Comparison of ENCODE assay signal across 7 cellular contexts in the genomic region with DNA sequence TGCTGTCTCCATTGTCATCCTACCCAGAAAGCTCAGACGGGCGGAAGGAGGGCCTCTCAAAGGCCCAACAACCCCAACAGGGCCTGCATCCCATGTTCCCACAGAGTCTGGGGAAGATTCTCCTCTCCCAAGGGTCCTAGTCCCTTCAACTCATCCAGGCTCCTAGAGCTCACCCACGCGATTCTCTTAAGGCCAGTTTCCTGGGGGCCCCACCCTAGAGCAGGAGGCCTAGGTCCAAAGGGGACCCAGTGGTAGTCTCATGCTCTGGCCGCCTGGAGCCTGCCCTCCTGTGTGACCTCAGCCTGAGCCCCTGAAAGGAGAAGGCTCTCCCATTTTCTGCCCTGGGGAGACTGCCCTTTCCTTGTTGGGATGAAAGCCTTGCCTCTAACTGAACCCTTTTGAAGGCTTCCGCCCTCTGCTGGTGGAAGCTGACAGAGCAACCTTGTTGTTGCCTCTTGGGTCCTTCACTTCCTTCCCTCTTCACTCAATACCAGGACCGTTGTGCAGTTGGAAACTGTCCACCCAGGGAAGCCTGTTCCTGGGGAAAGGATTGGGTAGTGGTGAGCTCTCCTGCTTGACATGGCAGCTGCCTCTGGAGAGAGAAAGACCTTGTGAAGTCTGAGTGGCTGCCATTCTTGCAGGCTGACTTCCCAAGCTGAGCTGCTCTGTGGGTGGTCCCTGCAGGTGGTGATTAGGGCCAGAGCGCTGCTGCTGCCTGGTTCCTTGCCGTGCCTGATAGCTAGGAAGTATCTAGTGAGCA.
DNase-seq lines count a peak whose midpoint lies in the region; ATAC-seq lines count a peak whose summit lies in the region.

No MANE protein-coding gene starts in this region.

- no peaks in the 10 kb centered on the region for H3K4me1 ChIP-seq in adipocyte (ENCODE audit: control insufficient read depth, insufficient read depth, low read length)
- H3K4me1 ChIP-seq in iPS DF 6.9 (ENCODE audit: control insufficient read depth, insufficient read depth, low read length) = peaks cover 6% of the 10 kb centered on the region; the same call in 1 of the 2 replicates

- H3K4me3 ChIP-seq in adipocyte (ENCODE audit: low read length) (no peak overlapping the region), iPS DF 6.9 (ENCODE audit: low read length) (no peak overlapping the region)

- no peaks in the 10 kb centered on the region for H3K27me3 ChIP-seq in adipocyte (replicated peaks; ENCODE audit: control insufficient read depth, insufficient read depth, low read length)
- no peaks in the 10 kb centered on the region for H3K27me3 ChIP-seq in iPS DF 6.9 (ENCODE audit: control insufficient read depth, insufficient read depth, low read length)

- no CpG with 5 or more reads among the region's 9 CpGs for WGBS in iPS DF 6.9 (ENCODE audit: insufficient coverage, insufficient read length)

- ATAC-seq in HG03175 (IDR thresholded peaks at IDR 0.05; ENCODE audit: unreplicated experiment) (peak; percentile 74), GM18907 (IDR thresholded peaks at IDR 0.05; ENCODE audit: unreplicated experiment) (no peak)

- peak; percentile 58 for DNase-seq in GDM1 (lab: John Stamatoyannopoulos, UW)
- peak; percentile 21 to 26 for DNase-seq in SHP77 (lab: John Stamatoyannopoulos, UW)
- peak; percentile 48 for DNase-seq in adipocyte (ENCODE audit: low read depth)
- peak; percentile 76 for DNase-seq in iPS DF 6.9 (ENCODE audit: low read depth, low spot score)
- DNase-seq in stimulated activated CD4-positive, alpha-beta T cell treated with anti-CD3 and anti-CD28 coated beads, Interleukin-4, amount 100 ng/mL, for 4 hours = peak; percentile 8 to 41

- H3K36me3 ChIP-seq in adipocyte (ENCODE audit: control insufficient read depth, insufficient read depth, low read length, severe bottlenecking) (no peaks in the 10 kb centered on the region), iPS DF 6.9 (ENCODE audit: control insufficient read depth, insufficient read depth, low read length) (no peaks in the 10 kb centered on the region)

- H3K9ac ChIP-seq in adipocyte (ENCODE audit: low read length) = no peak overlapping the region

- H3K27ac ChIP-seq in iPS DF 6.9 (ENCODE audit: low read length) = no peak overlapping the region

- H3K9me3 ChIP-seq in adipocyte (ENCODE audit: control insufficient read depth, low read length) = no peaks in the 10 kb centered on the region
- no peaks in the 10 kb centered on the region for H3K9me3 ChIP-seq in iPS DF 6.9 (ENCODE audit: control insufficient read depth, insufficient read depth, low read length)

Comparison
In these comparisons a context has a peak if more than half of its experiments do, and no peak if none do; other contexts are left out.
1. DNase-seq: peak in every context shown above with its lines; median percentile 76 in iPS DF 6.9; 58 in GDM1; 48 in adipocyte; 24 in stimulated activated CD4-positive, alpha-beta T cell treated with anti-CD3 and anti-CD28 coated beads, Interleukin-4, amount 100 ng/mL, for 4 hours; 24 in SHP77.